29 cellular contexts compared by ENCODE assay signal in the genomic region with DNA sequence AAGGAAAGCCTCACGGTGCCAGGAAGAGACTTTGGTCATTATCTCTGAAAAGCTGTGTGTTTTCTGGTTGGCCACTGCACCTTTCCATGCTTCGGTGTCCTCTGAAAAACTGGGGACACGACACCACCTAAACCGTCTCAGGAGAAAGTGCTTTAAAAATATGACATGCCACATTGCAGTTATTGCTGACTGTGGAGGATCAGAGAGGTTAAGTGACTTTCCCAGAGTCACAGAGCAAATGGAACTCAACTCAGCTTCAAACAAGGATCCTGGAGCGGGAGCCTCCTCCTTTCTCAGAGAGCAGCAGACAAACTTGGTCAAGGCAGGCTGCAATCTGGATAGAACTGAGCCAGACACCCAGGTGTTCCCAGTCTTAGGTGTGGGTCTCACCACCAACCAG. TPM values are rescaled to one million over a fixed set of nuclear protein-coding genes. Genes with fewer than 3 reads are reported as not detected.
"Had no signal": no experiment of that assay in that cellular context is flagged by ENCODE, and none has a peak within 500 bp of the region (broad histone marks: within the 10 kb centered on the region; RNA-seq: fewer than 3 reads in every experiment).

No MANE protein-coding gene starts in this region.

- H3K27ac ChIP-seq: esophagus squamous epithelium, neutrophil, parathyroid adenoma, thoracic aorta, tibial nerve, upper lobe of right lung, uterus had no signal

- H3K9me3 ChIP-seq: esophagus squamous epithelium, neutrophil, thoracic aorta, tibial nerve, upper lobe of right lung, uterus had no signal

- H3K27me3 ChIP-seq: esophagus squamous epithelium, neutrophil, tibial nerve, upper lobe of right lung, uterus had no signal

- H3K27me3 Mint-ChIP-seq: stimulated activated naive CD8-positive, alpha-beta T cell treated with anti-CD3 and anti-CD28 coated beads, Interleukin-15, Interleukin-2, amounts not matched to agents 100 ng/mL and 50 ng/mL, for 24 hours had no signal

- H3K36me3 ChIP-seq: esophagus squamous epithelium, neutrophil, thoracic aorta, tibial nerve, upper lobe of right lung, uterus had no signal

- H2AFZ ChIP-seq: parathyroid adenoma had no signal

- H3K27ac Mint-ChIP-seq: effector memory CD8-positive, alpha-beta T cell; memory B cell; natural killer cell; stimulated activated naive B cell treated with anti-CD40 and anti-IgM and Interleukin-4, amounts not matched to agents 10 μg/mL and 1 μg/mL and 100 μg/mL, for 72 hours; stimulated activated naive CD8-positive, alpha-beta T cell treated with anti-CD3 and anti-CD28 coated beads, Interleukin-15, Interleukin-2, amounts not matched to agents 100 ng/mL and 50 ng/mL, for 24 hours had no signal

- H3K4me3 ChIP-seq: esophagus squamous epithelium, lung, thoracic aorta, tibial nerve, upper lobe of right lung, uterus had no signal

- H3K4me1 ChIP-seq: parathyroid adenoma, tibial nerve, upper lobe of right lung, uterus had no signal

- ATAC-seq: effector memory CD8-positive, alpha-beta T cell; left colon; natural killer cell; stimulated activated naive B cell treated with anti-CD40 and anti-IgM and Interleukin-4, amounts not matched to agents 10 μg/mL and 1 μg/mL and 100 μg/mL, for 72 hours; upper lobe of right lung had no signal

- DNase-seq: caudate nucleus; cerebellar nuclear complex; cortex of kidney; effector memory CD8-positive, alpha-beta T cell; erythroblast; esophagus squamous epithelium; foreskin melanocyte; hippocampal formation; left colon; natural killer cell; small intestine; stimulated activated CD4-positive, alpha-beta T cell treated with anti-CD3 and anti-CD28 coated beads, Interleukin-15, amount 100 ng/mL, for 24 hours; stimulated activated CD4-positive, alpha-beta T cell treated with anti-CD3 and anti-CD28 coated beads, Interleukin-2, amount 100 ng/mL, for 48 hours; stimulated activated naive B cell treated with anti-CD40 and anti-IgM and Interleukin-4, amounts not matched to agents 10 μg/mL and 1 μg/mL and 100 μg/mL, for 72 hours; upper lobe of right lung; uterus had no signal

- H3K9ac ChIP-seq: parathyroid adenoma had no signal

- H3K36me3 Mint-ChIP-seq: memory B cell; natural killer cell; stimulated activated naive B cell treated with anti-CD40 and anti-IgM and Interleukin-4, amounts not matched to agents 10 μg/mL and 1 μg/mL and 100 μg/mL, for 72 hours had no signal

- H3K9me3 Mint-ChIP-seq: effector memory CD8-positive, alpha-beta T cell; memory B cell; natural killer cell; stimulated activated naive B cell treated with anti-CD40 and anti-IgM and Interleukin-4, amounts not matched to agents 10 μg/mL and 1 μg/mL and 100 μg/mL, for 72 hours; stimulated activated naive CD8-positive, alpha-beta T cell treated with anti-CD3 and anti-CD28 coated beads, Interleukin-15, Interleukin-2, amounts not matched to agents 100 ng/mL and 50 ng/mL, for 24 hours had no signal

- FAIRE-seq: endometrium, islet of Langerhans, small intestine had no signal

- H3K4me1 Mint-ChIP-seq: memory B cell had no signal

- H3K4me3 Mint-ChIP-seq: effector memory CD8-positive, alpha-beta T cell; memory B cell; natural killer cell; stimulated activated naive B cell treated with anti-CD40 and anti-IgM and Interleukin-4, amounts not matched to agents 10 μg/mL and 1 μg/mL and 100 μg/mL, for 72 hours; stimulated activated naive CD8-positive, alpha-beta T cell treated with anti-CD3 and anti-CD28 coated beads, Interleukin-15, Interleukin-2, amounts not matched to agents 100 ng/mL and 50 ng/mL, for 24 hours had no signal

- H3K79me2 ChIP-seq: parathyroid adenoma had no signal

RNA-seq across cellular contexts. Expression of a gene that starts 13.8 kb away (rescaled TPM):
- total RNA-seq: mononuclear cell had no signal
- polyA plus RNA-seq: neural cell had no signal

RNA-seq across cellular contexts. Expression of a gene that starts 44.8 kb away (rescaled TPM):
- total RNA-seq: dermis microvascular lymphatic vessel endothelial cell, mononuclear cell, natural killer cell, pulmonary artery endothelial cell, tibial nerve had no signal
- polyA plus RNA-seq: neural cell had no signal
